Comparison of ENCODE assay signal across 11 cellular contexts in the genomic region with DNA sequence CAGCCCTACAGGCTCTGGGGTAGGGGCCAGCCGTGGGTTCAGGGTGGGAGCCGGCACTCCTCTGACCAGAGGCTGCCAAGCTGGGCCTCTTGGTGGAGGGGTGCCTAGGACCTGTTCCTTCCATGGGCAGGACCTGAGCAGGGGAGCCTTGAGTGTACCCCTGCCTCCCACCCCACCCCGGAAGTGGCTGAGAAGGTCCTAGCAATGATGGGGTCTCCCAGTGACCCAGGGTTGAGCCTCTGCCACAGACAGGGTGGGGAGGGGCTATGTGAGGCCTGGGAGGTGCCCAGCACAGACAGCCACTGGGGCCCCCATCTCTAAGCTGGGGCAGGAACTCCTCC. TPM values are rescaled to one million over a fixed set of nuclear protein-coding genes. Genes with fewer than 3 reads are reported as not detected.
DNase-seq lines count a peak whose midpoint lies in the region; ATAC-seq, FAIRE-seq and TF ChIP-seq lines count a peak whose summit lies in the region.
"Had no signal": no experiment of that assay in that cellular context is flagged by ENCODE, and none has a peak within 500 bp of the region (broad histone marks: within the 10 kb centered on the region; RNA-seq: fewer than 3 reads in every experiment).

No MANE protein-coding gene starts in this region.

- H3K27me3 ChIP-seq in right lobe of liver (no peaks in the 10 kb centered on the region), HepG2 (ENCODE audit: control insufficient read depth in 1 of 2, insufficient read depth in 2 of 2, low read length in 2 of 2) (no peaks in the 10 kb centered on the region), gastrocnemius medialis (no peaks in the 10 kb centered on the region), aorta (ENCODE audit: control insufficient read depth in 1 of 2, insufficient read depth in 2 of 2, low read length in 1 of 2) (no peaks in the 10 kb centered on the region)

- H3K9me3 ChIP-seq in right lobe of liver (no peaks in the 10 kb centered on the region), HepG2 (ENCODE audit: low read length) (no peaks in the 10 kb centered on the region), kidney (ENCODE audit: control insufficient read depth in 1 of 2, low read length in 2 of 2) (no peaks in the 10 kb centered on the region), gastrocnemius medialis (no peaks in the 10 kb centered on the region), aorta (ENCODE audit: control insufficient read depth, low read length) (no peaks in the 10 kb centered on the region)

- POLR2A ChIA-PET in HepG2 (lab: Yijun Ruan, JAX): interaction anchor here (6.3 to 18.7 kb wide), 2 partner anchors 12 to 34 kb away, joined by 37 to 536 read pairs; no protein-coding TSS in a partner anchor

- no peak for TF ChIP-seq EP300 in HepG2 (IDR thresholded peaks at IDR 0.05; ENCODE audit: low read depth in 2 of 2, low read length in 2 of 2)
- TF ChIP-seq EP300 in HepG2 (CRISPR knock-in tag; IDR thresholded peaks at IDR 0.05; ENCODE audit: borderline replicate concordance): no peak

- H3K27ac ChIP-seq in right lobe of liver (peak overlapping the region in 2 of 3 donors; percentile 53 to 57), HepG2 (ENCODE audit: extremely low read length, insufficient read depth, low read length) (no peak overlapping the region), kidney (ENCODE audit: low read depth in 2 of 2, low read length in 2 of 2) (peak overlapping the region; percentile 71 to 74), gastrocnemius medialis (peak overlapping the region; percentile 88 to 97 (median 94)), aorta (ENCODE audit: low read depth in 1 of 2, low read length in 2 of 2) (peak overlapping the region; percentile 92 to 97)

- in situ Hi-C loops in HepG2 (cut with HindIII; ENCODE audit: extremely low pct_ligation_motif_present, low pct_unique_long_range_greater_than_20kb) (no loop called here), gastrocnemius medialis (cut with MboI; ENCODE audit: low sequenced_read_pairs in 4 of 4) (no loop called here)

- DNase-seq in right lobe of liver (no peak), HepG2 (ENCODE audit: low spot score) (no peak), kidney (no peak), gastrocnemius medialis (no peak), aorta (no peak), NCI-H2029 (lab: John Stamatoyannopoulos, UW) (no peak), HUDEP-2 (lab: John Stamatoyannopoulos, UW; ENCODE audit: unreplicated experiment in 76 of 76) (no peak), HK-2 (ENCODE audit: unreplicated experiment) (no peak)
- DNase-seq: activated effector memory CD4-positive, alpha-beta T cell treated with anti-CD3 and anti-CD28 coated beads, Interleukin-2, amount 50 U/mL, for 16 hours; NCI-H1105 had no signal

- TF ChIP-seq POLR2A in right lobe of liver (IDR thresholded peaks at IDR 0.05) (no peak), HepG2 (IDR thresholded peaks at IDR 0.05; ENCODE audit: insufficient read depth in 1 of 2, low read depth in 2 of 2, low read length in 2 of 2) (no peak), gastrocnemius medialis (IDR thresholded peaks at IDR 0.05) (no peak)

- no peak for ATAC-seq in right lobe of liver
- ATAC-seq in HepG2: no peak
- ATAC-seq in gastrocnemius medialis: no peak
- ATAC-seq in aorta (ENCODE audit: low FRiP score): peak; percentile 82

- no peak overlapping the region for H2AFZ ChIP-seq in HepG2 (ENCODE audit: low read length)

- H3K36me3 ChIP-seq in right lobe of liver: no peaks in the 10 kb centered on the region
- 0 out of 5 replicates have a peak, but pooled peaks cover 0 to 3% of the 10 kb centered on the region in 2 experiments for H3K36me3 ChIP-seq in HepG2 (replicated peaks in 1 of 2; ENCODE audit: control insufficient read depth in 1 of 2, insufficient read depth in 2 of 2, low read length in 2 of 2)
- H3K36me3 ChIP-seq in kidney (ENCODE audit: control insufficient read depth in 1 of 2, insufficient read depth in 2 of 2, low read length in 2 of 2): no peaks in the 10 kb centered on the region
- no peaks in the 10 kb centered on the region for H3K36me3 ChIP-seq in gastrocnemius medialis
- no peaks in the 10 kb centered on the region for H3K36me3 ChIP-seq in aorta (ENCODE audit: control insufficient read depth in 1 of 2, insufficient read depth in 2 of 2, low read length in 1 of 2)

- BruUV-seq in HepG2 (replicated peaks; lab: Mats Ljungman, UMichigan): no TSS peak

- H3K9ac ChIP-seq in HepG2 (ENCODE audit: insufficient read depth, low read depth, low read length) (no peak overlapping the region), kidney (ENCODE audit: low read length in 2 of 2) (peak overlapping the region in 1 of 2 donors; percentile 26)

- intact Hi-C loops in right lobe of liver (cut with DNase I) (no loop called here), HepG2 (cut with micrococcal nuclease; ENCODE audit: unreplicated experiment) (no loop called here), kidney (cut with DNase I) (no loop called here), gastrocnemius medialis (cut with DNase I; ENCODE audit: low total_unique reads) (no loop called here), aorta (cut with DNase I) (no loop called here)

- peaks cover 0 to 9% (median 5%) of the 10 kb centered on the region in 4 donors for H3K4me1 ChIP-seq in right lobe of liver
- peaks cover 82% of the 10 kb centered on the region for H3K4me1 ChIP-seq in HepG2 (ENCODE audit: insufficient read depth, low read length)
- peaks cover 23 to 66% of the 10 kb centered on the region in 2 donors for H3K4me1 ChIP-seq in kidney (ENCODE audit: control insufficient read depth in 1 of 2, insufficient read depth in 1 of 2, low read depth in 1 of 2, low read length in 2 of 2)
- peaks cover 93 to 100% of the 10 kb centered on the region in 2 donors for H3K4me1 ChIP-seq in gastrocnemius medialis
- peaks cover 0 to 2% of the 10 kb centered on the region in 2 donors for H3K4me1 ChIP-seq in aorta (ENCODE audit: control insufficient read depth in 1 of 2, insufficient read depth in 2 of 2, low read length in 2 of 2)

- CTCF ChIA-PET in HepG2 (lab: Yijun Ruan, JAX; ENCODE audit: low intra/inter-chr PET ratio, low total read pairs): no interaction called here

- H3K4me3 ChIP-seq in right lobe of liver (no peak overlapping the region), HepG2 (replicated peaks in 1 of 3; ENCODE audit: insufficient read depth in 1 of 3, low read depth in 2 of 3, low read length in 3 of 3) (no peak overlapping the region), kidney (ENCODE audit: low read length in 2 of 2) (no peak overlapping the region), gastrocnemius medialis (no peak overlapping the region), aorta (ENCODE audit: low read length in 2 of 2) (no peak overlapping the region)

- WGBS in right lobe of liver (ENCODE audit: insufficient coverage, low coverage, low lambda C conversion rate, missing lambda C conversion rate): no CpG with 5 or more reads among the region's 3 CpGs
- WGBS in HepG2 (ENCODE audit: low lambda C conversion rate): no CpG with 5 or more reads among the region's 3 CpGs
- 7 to 9% methylated on average over 3 of the region's 3 CpGs for WGBS in aorta, 2 donors

- H4K20me1 ChIP-seq in HepG2 (ENCODE audit: insufficient read depth, low read length): no peaks in the 10 kb centered on the region

- no peak for TF ChIP-seq CTCF in right lobe of liver (IDR thresholded peaks at IDR 0.05)
- TF ChIP-seq CTCF in HepG2 (CRISPR knock-in tag; IDR thresholded peaks at IDR 0.05): no peak
- TF ChIP-seq CTCF in kidney (IDR thresholded peaks at IDR 0.05; ENCODE audit: borderline replicate concordance, extremely low read depth, insufficient read depth): no peak
- TF ChIP-seq CTCF in gastrocnemius medialis (IDR thresholded peaks at IDR 0.05 in 4 of 5, conservative IDR thresholded peaks at IDR 0.05 in 1 of 5): no peak

- no peaks in the 10 kb centered on the region for H3K79me2 ChIP-seq in HepG2 (ENCODE audit: insufficient read depth, low read length)

- FAIRE-seq in HepG2 (lab: Jason Lieb, UNC) (no peak), kidney (lab: Jason Lieb, UNC) (no peak)
- FAIRE-seq: RCC 7860 had no signal

- TF ChIP-seq RAD21 in HepG2 (CRISPR knock-in tag; IDR thresholded peaks at IDR 0.05): no peak

- H3K4me2 ChIP-seq in HepG2 (ENCODE audit: low read depth, low read length): no peak overlapping the region

RNA-seq across cellular contexts. Expression of a gene that starts 6.2 kb away (rescaled TPM):
- total RNA-seq in right lobe of liver (100 to 1,000 TPM in 2 of 6 experiments, 10 to 100 TPM in 4; 28.5 to 117 (median 80.2) TPM), HepG2 (2016; rRNA removed; fragmentation: Illumina TruSeq; extraction: Trizol) (84.6 and 132 TPM in 2 replicates), kidney (33.0 TPM), gastrocnemius medialis (100 to 1,000 TPM in 1 of 4 donors, 10 to 100 TPM in 3; 42.6 to 160 (median 93.9) TPM), aorta (10 to 100 TPM; 65.7 to 87.4 TPM)
- 43.5 and 50.3 TPM in 2 replicates for total RNA-seq in HepG2 (2016; cell fraction: cytosol; rRNA removed; fragmentation: Illumina TruSeq; extraction: Trizol; ENCODE audit: low read depth)
- total RNA-seq in HepG2 (2016; cell fraction: insoluble cytoplasmic fraction; rRNA removed; fragmentation: Illumina TruSeq; extraction: Trizol): 77.0 and 127 TPM in 2 replicates
- total RNA-seq in HepG2 (2016; cell fraction: membrane; rRNA removed; fragmentation: Illumina TruSeq; extraction: Trizol): 144 and 145 TPM in 2 replicates
- 105 and 134 TPM in 2 replicates for total RNA-seq in HepG2 (2016; cell fraction: nucleus; rRNA removed; fragmentation: Illumina TruSeq; extraction: Trizol)
- polyA plus RNA-seq in HepG2 (2011; rRNA removed) (242 and 284 TPM in 2 replicates), kidney (ENCODE audit: insufficient read depth, low read depth, low replicate concordance) (19.2 TPM), aorta (10 to 100 TPM; 22.0 to 33.4 TPM)
- 101 and 160 TPM in 2 replicates for polyA plus RNA-seq in HepG2 (2011; cell fraction: cytosol; rRNA removed)
- polyA plus RNA-seq in HepG2 (2011; cell fraction: nucleus; rRNA removed): 555 and 802 TPM in 2 replicates
- polyA plus RNA-seq in HepG2 (2012): 157 and 253 TPM in 2 replicates
- 47.6 and 47.9 TPM in 2 replicates for polyA plus RNA-seq in HepG2 (2016; cell fraction: cytosol; fragmentation: Illumina TruSeq; extraction: Trizol; ENCODE audit: low read depth)
- polyA plus RNA-seq in HepG2 (2016; cell fraction: insoluble cytoplasmic fraction; fragmentation: Illumina TruSeq; extraction: Trizol; ENCODE audit: low read depth): 136 and 193 TPM in 2 replicates
- 144 and 154 TPM in 2 replicates for polyA plus RNA-seq in HepG2 (2016; cell fraction: membrane; fragmentation: Illumina TruSeq; extraction: Trizol; ENCODE audit: low read depth)
- polyA plus RNA-seq in HepG2 (2016; cell fraction: nucleus; fragmentation: Illumina TruSeq; extraction: Trizol; ENCODE audit: insufficient read depth, low read depth): 467 and 522 TPM in 2 replicates
- polyA minus RNA-seq in HepG2 (2011; rRNA and poly(A)+ RNA removed; ENCODE audit: low replicate concordance): 24.5 and 186 TPM in 2 replicates
- 155 and 166 TPM in 2 replicates for polyA minus RNA-seq in HepG2 (2011; cell fraction: cytosol; rRNA and poly(A)+ RNA removed)
- 97.5 and 127 TPM in 2 replicates for polyA minus RNA-seq in HepG2 (2011; cell fraction: nucleus; rRNA and poly(A)+ RNA removed)

RNA-seq across cellular contexts. Expression of a gene that starts 45.7 kb away (rescaled TPM):
- total RNA-seq in right lobe of liver (1 to 10 TPM in 1 of 6 experiments, under 1 TPM in 5; 0.27 to 1.1 (median 0.49) TPM), HepG2 (2016; rRNA removed; fragmentation: Illumina TruSeq; extraction: Trizol) (1.2 and 1.4 TPM in 2 replicates), kidney (7.4 TPM), gastrocnemius medialis (10 to 100 TPM in 3 of 4 donors, under 1 TPM in 1; 0.71 to 93.0 (median 22.1) TPM), aorta (10 to 100 TPM; 14.2 to 21.9 TPM)
- total RNA-seq in HepG2 (2016; cell fraction: cytosol; rRNA removed; fragmentation: Illumina TruSeq; extraction: Trizol; ENCODE audit: low read depth): 1.0 and 1.6 TPM in 2 replicates
- total RNA-seq in HepG2 (2016; cell fraction: insoluble cytoplasmic fraction; rRNA removed; fragmentation: Illumina TruSeq; extraction: Trizol): 1.2 and 1.3 TPM in 2 replicates
- 1.8 and 2.4 TPM in 2 replicates for total RNA-seq in HepG2 (2016; cell fraction: membrane; rRNA removed; fragmentation: Illumina TruSeq; extraction: Trizol)
- 0.31 and 0.40 TPM in 2 replicates for total RNA-seq in HepG2 (2016; cell fraction: nucleus; rRNA removed; fragmentation: Illumina TruSeq; extraction: Trizol)
- polyA plus RNA-seq in HepG2 (2011; rRNA removed) (1.3 and 1.6 TPM in 2 replicates), kidney (ENCODE audit: insufficient read depth, low read depth, low replicate concordance) (5.9 TPM), aorta (10 to 100 TPM; 19.4 to 98.6 TPM)
- 1.1 and 2.2 TPM in 2 replicates for polyA plus RNA-seq in HepG2 (2011; cell fraction: cytosol; rRNA removed)
- 0.83 and 1.9 TPM in 2 replicates for polyA plus RNA-seq in HepG2 (2011; cell fraction: nucleus; rRNA removed)
- 0.83 TPM in 2 replicates for polyA plus RNA-seq in HepG2 (2012)
- 1.3 and 2.1 TPM in 2 replicates for polyA plus RNA-seq in HepG2 (2016; cell fraction: cytosol; fragmentation: Illumina TruSeq; extraction: Trizol; ENCODE audit: low read depth)
- polyA plus RNA-seq in HepG2 (2016; cell fraction: insoluble cytoplasmic fraction; fragmentation: Illumina TruSeq; extraction: Trizol; ENCODE audit: low read depth): 0.84 and 0.90 TPM in 2 replicates
- polyA plus RNA-seq in HepG2 (2016; cell fraction: membrane; fragmentation: Illumina TruSeq; extraction: Trizol; ENCODE audit: low read depth): 1.2 and 1.6 TPM in 2 replicates
- polyA plus RNA-seq in HepG2 (2016; cell fraction: nucleus; fragmentation: Illumina TruSeq; extraction: Trizol; ENCODE audit: insufficient read depth, low read depth): 0.96 and 1.1 TPM in 2 replicates
- 1.0 TPM in 1 of 2 replicates, not detected in the other for polyA minus RNA-seq in HepG2 (2011; rRNA and poly(A)+ RNA removed; ENCODE audit: low replicate concordance)
- polyA minus RNA-seq in HepG2 (2011; cell fraction: cytosol; rRNA and poly(A)+ RNA removed): 0.35 TPM in 1 of 2 replicates, not detected in the other
- polyA minus RNA-seq in HepG2 (2011; cell fraction: nucleus; rRNA and poly(A)+ RNA removed): 0.50 and 1.5 TPM in 2 replicates
